In genomic region chr12:52873513-52873831, GRCh38 we compare ENCODE assay signal across 8 cellular contexts. TPM values are rescaled to one million over a fixed set of nuclear protein-coding genes. Genes with fewer than 3 reads are reported as not detected.
DNase-seq lines count a peak whose midpoint lies in the region; ATAC-seq and TF ChIP-seq lines count a peak whose summit lies in the region.

No MANE protein-coding gene starts in this region.

- TF ChIP-seq CTCF in activated B cell treated with CpG ODN at 0.5 μM for 24 hours (IDR thresholded peaks at IDR 0.05) (no peak), suprapubic skin (IDR thresholded peaks at IDR 0.05) (no peak)

- POLR2A ChIA-PET in activated B cell treated with CpG ODN at 0.5 μM for 24 hours (lab: Charles Lee): no interaction called here

- H3K27ac ChIP-seq in suprapubic skin: peak overlapping the region; percentile 99

- H3K4me1 ChIP-seq in iPS-15b (ENCODE audit: control insufficient read depth, insufficient read depth, low read length): peaks cover 6% of the 10 kb centered on the region
- H3K4me1 ChIP-seq in suprapubic skin: peaks cover 96% of the 10 kb centered on the region

- peak overlapping the region; percentile 67 for H3K27ac Mint-ChIP-seq in activated CD4-positive, alpha-beta T cell treated with anti-CD3 and anti-CD28 coated beads, Interleukin-2, amount 10 ng/mL, durations not matched to agents 24 days and 14 days
- no peak overlapping the region for H3K27ac Mint-ChIP-seq in activated B cell treated with CpG ODN at 0.5 μM for 24 hours

- peak overlapping the region; percentile 68 for H3K4me3 Mint-ChIP-seq in activated CD4-positive, alpha-beta T cell treated with anti-CD3 and anti-CD28 coated beads, Interleukin-2, amount 10 ng/mL, durations not matched to agents 24 days and 14 days
- peak overlapping the region; percentile 84 for H3K4me3 Mint-ChIP-seq in activated B cell treated with CpG ODN at 0.5 μM for 24 hours

- CTCF ChIA-PET in activated B cell treated with CpG ODN at 0.5 μM for 24 hours (lab: Charles Lee): interaction anchor here (3.1 kb wide), 1 partner anchor 11 kb away, joined by 15 read pairs; no protein-coding TSS in a partner anchor

- H3K36me3 ChIP-seq in iPS-15b (ENCODE audit: control insufficient read depth, insufficient read depth, low read length) (no peaks in the 10 kb centered on the region), suprapubic skin (no peaks in the 10 kb centered on the region)

- no peaks in the 10 kb centered on the region for H3K36me3 Mint-ChIP-seq in activated CD4-positive, alpha-beta T cell treated with anti-CD3 and anti-CD28 coated beads, Interleukin-2, amount 10 ng/mL, durations not matched to agents 24 days and 14 days (ENCODE audit: low read depth)
- no peaks in the 10 kb centered on the region for H3K36me3 Mint-ChIP-seq in activated B cell treated with CpG ODN at 0.5 μM for 24 hours (ENCODE audit: low read depth)

- H3K9me3 ChIP-seq in iPS-15b (ENCODE audit: control insufficient read depth, insufficient read depth, low read length) (no peaks in the 10 kb centered on the region), suprapubic skin (no peaks in the 10 kb centered on the region)

- H3K4me1 Mint-ChIP-seq in activated CD4-positive, alpha-beta T cell treated with anti-CD3 and anti-CD28 coated beads, Interleukin-2, amount 10 ng/mL, durations not matched to agents 24 days and 14 days: peaks cover 23% of the 10 kb centered on the region
- peaks cover 18% of the 10 kb centered on the region for H3K4me1 Mint-ChIP-seq in activated B cell treated with CpG ODN at 0.5 μM for 24 hours

- no peak overlapping the region for H3K9ac ChIP-seq in iPS-15b (ENCODE audit: low read depth, low read length)

- ATAC-seq in activated B cell treated with CpG ODN at 0.5 μM for 24 hours (ENCODE audit: low read depth): no peak
- ATAC-seq in HG03378 (IDR thresholded peaks at IDR 0.05; ENCODE audit: unreplicated experiment): no peak

- no peak for TF ChIP-seq POLR2A in suprapubic skin (IDR thresholded peaks at IDR 0.05)

- peaks cover 3% of the 10 kb centered on the region for H3K27me3 Mint-ChIP-seq in activated CD4-positive, alpha-beta T cell treated with anti-CD3 and anti-CD28 coated beads, Interleukin-2, amount 10 ng/mL, durations not matched to agents 24 days and 14 days
- peaks cover 5% of the 10 kb centered on the region for H3K27me3 Mint-ChIP-seq in activated B cell treated with CpG ODN at 0.5 μM for 24 hours

- no peak for TF ChIP-seq EP300 in suprapubic skin (IDR thresholded peaks at IDR 0.05)

- H3K27me3 ChIP-seq in iPS-15b (ENCODE audit: control insufficient read depth, insufficient read depth, low read length) (peaks cover 24% of the 10 kb centered on the region), suprapubic skin (no peaks in the 10 kb centered on the region)

- H3K4me3 ChIP-seq in iPS-15b (ENCODE audit: low read depth, low read length): peak overlapping the region; percentile 59
- H3K4me3 ChIP-seq in suprapubic skin: peak overlapping the region; percentile 52

- no peak for DNase-seq in activated CD4-positive, alpha-beta T cell treated with anti-CD3 and anti-CD28 coated beads, Interleukin-2, amount 10 ng/mL, durations not matched to agents 24 days and 14 days
- no peak for DNase-seq in activated CD4-positive, alpha-beta T cell treated with anti-CD3 and anti-CD28 coated beads for 1 hour
- no peak for DNase-seq in activated B cell treated with CpG ODN at 0.5 μM for 24 hours
- no peak for DNase-seq in suprapubic skin (ENCODE audit: low spot score in 2 of 2)
- DNase-seq in stimulated activated CD4-positive, alpha-beta T cell treated with anti-CD3 and anti-CD28 coated beads, Interleukin-15, amount 100 ng/mL, for 24 hours: no peak
- DNase-seq in CD1c-positive myeloid dendritic cell (ENCODE audit: extremely low spot score): no peak

- no peaks in the 10 kb centered on the region for H3K9me3 Mint-ChIP-seq in activated CD4-positive, alpha-beta T cell treated with anti-CD3 and anti-CD28 coated beads, Interleukin-2, amount 10 ng/mL, durations not matched to agents 24 days and 14 days
- no peaks in the 10 kb centered on the region for H3K9me3 Mint-ChIP-seq in activated B cell treated with CpG ODN at 0.5 μM for 24 hours

- WGBS in suprapubic skin: 45% methylated on average over 4 of the region's 4 CpGs

- intact Hi-C loops in activated CD4-positive, alpha-beta T cell treated with anti-CD3 and anti-CD28 coated beads, Interleukin-2, amount 10 ng/mL, durations not matched to agents 24 days and 14 days (cut with micrococcal nuclease): loop anchor here (5.0 kb wide), 1 partner anchor 501 kb away; no protein-coding TSS in a partner anchor
- intact Hi-C loops in activated B cell treated with CpG ODN at 0.5 μM for 24 hours (cut with micrococcal nuclease): loop anchor here (5.0 kb wide), 2 partner anchors 276 to 706 kb away; no protein-coding TSS in a partner anchor

RNA-seq across cellular contexts. Expression of gene KRT78, which starts 24.7 kb away (rescaled TPM):
- not detected in 2 replicates for total RNA-seq in activated CD4-positive, alpha-beta T cell treated with anti-CD3 and anti-CD28 coated beads, Interleukin-2, amount 10 ng/mL, durations not matched to agents 24 days and 14 days
- total RNA-seq in activated B cell treated with CpG ODN at 0.5 μM for 24 hours (not detected in 2 replicates), suprapubic skin (100 to 1,000 TPM in 1 of 4 donors, 10 to 100 TPM in 3; 48.9 to 115 (median 80.0) TPM)

RNA-seq across cellular contexts. Expression of gene KRT8, which starts 31.4 kb away (rescaled TPM):
- 0.51 TPM in 1 of 2 replicates, not detected in the other for total RNA-seq in activated CD4-positive, alpha-beta T cell treated with anti-CD3 and anti-CD28 coated beads, Interleukin-2, amount 10 ng/mL, durations not matched to agents 24 days and 14 days
- total RNA-seq in activated B cell treated with CpG ODN at 0.5 μM for 24 hours (0.33 and 0.34 TPM in 2 replicates), suprapubic skin (10 to 100 TPM; 49.4 to 93.7 (median 65.9) TPM)

RNA-seq across cellular contexts. Expression of gene KRT79, which starts 39.4 kb away (rescaled TPM):
- total RNA-seq in activated CD4-positive, alpha-beta T cell treated with anti-CD3 and anti-CD28 coated beads, Interleukin-2, amount 10 ng/mL, durations not matched to agents 24 days and 14 days: 0.33 TPM in 1 of 2 replicates, not detected in the other
- total RNA-seq in activated B cell treated with CpG ODN at 0.5 μM for 24 hours (not detected in 2 replicates), suprapubic skin (100 to 1,000 TPM in 3 of 4 donors, 10 to 100 TPM in 1; 48.8 to 202 (median 156) TPM)

RNA-seq across cellular contexts. Expression of gene KRT4, which starts 59.6 kb away (rescaled TPM):
- not detected in 2 replicates for total RNA-seq in activated CD4-positive, alpha-beta T cell treated with anti-CD3 and anti-CD28 coated beads, Interleukin-2, amount 10 ng/mL, durations not matched to agents 24 days and 14 days
- total RNA-seq in activated B cell treated with CpG ODN at 0.5 μM for 24 hours (not detected in 2 replicates), suprapubic skin (1 to 10 TPM in 2 of 4 donors, under 1 TPM in 2; 0.32 to 1.6 (median 0.76) TPM)

Comparison
In these comparisons a context has a peak if more than half of its experiments do, and no peak if none do; other contexts are left out.
1. RNA of gene KRT78, which starts 24.7 kb away (total RNA-seq): 48.9 to 115 TPM in suprapubic skin; not detected in activated CD4-positive, alpha-beta T cell treated with anti-CD3 and anti-CD28 coated beads, Interleukin-2, amount 10 ng/mL, durations not matched to agents 24 days and 14 days and not detected in activated B cell treated with CpG ODN at 0.5 μM for 24 hours; every median in the first group is over 10 times any median in the second.
2. RNA of gene KRT8, which starts 31.4 kb away (total RNA-seq): 49.4 to 93.7 TPM in suprapubic skin; 0.51 TPM in activated CD4-positive, alpha-beta T cell treated with anti-CD3 and anti-CD28 coated beads, Interleukin-2, amount 10 ng/mL, durations not matched to agents 24 days and 14 days and 0.33 to 0.34 TPM in activated B cell treated with CpG ODN at 0.5 μM for 24 hours; every median in the first group is over 10 times any median in the second.
3. RNA of gene KRT79, which starts 39.4 kb away (total RNA-seq): 48.8 to 202 TPM in suprapubic skin; 0.33 TPM in activated CD4-positive, alpha-beta T cell treated with anti-CD3 and anti-CD28 coated beads, Interleukin-2, amount 10 ng/mL, durations not matched to agents 24 days and 14 days and not detected in activated B cell treated with CpG ODN at 0.5 μM for 24 hours; every median in the first group is over 10 times any median in the second.